ENCODE assay signal across 10 cellular contexts in the genomic region with DNA sequence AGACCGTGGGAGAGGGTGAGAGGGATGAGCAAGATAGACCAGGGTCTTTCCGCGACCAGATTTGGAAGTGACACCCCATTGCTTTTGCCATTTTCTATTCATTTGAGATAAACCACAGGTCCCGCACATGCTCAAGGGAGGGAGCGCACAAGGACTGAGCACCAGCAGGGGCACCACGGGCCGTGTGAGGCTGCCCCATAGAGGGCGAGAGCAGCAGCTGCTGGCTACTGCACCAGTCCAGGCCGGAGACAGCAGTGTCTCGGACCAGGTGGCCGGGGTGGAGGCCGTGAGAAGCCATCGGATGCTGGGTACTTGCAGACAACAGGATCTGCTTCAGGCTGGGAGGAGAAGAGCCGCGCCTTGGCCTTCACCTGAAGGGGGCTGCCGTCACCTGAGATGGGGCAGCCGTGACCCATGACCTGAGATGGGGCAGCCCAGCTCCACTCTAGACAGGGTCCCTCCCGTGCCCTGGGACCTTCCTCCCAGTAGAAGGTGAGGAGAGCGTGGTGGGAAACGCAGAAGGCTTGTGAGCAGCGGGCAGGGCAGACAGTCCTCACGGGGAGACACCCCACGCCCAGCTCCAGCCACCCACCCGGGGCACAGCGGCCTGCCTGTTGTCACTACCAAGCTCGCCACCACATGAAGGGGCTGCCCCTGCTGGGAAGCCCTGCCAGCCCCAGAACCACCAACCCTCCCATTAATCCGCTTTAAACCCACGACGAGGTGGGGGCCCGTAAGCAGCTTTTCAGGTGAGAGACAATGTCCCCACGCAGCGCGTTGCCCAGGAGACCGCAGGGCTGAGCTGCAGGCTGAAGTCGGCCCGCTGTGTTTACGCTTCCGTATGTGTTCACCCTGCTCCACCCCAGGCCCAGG.
A peak's percentile ranks its signal among the peaks of the same experiment; 100 is the strongest.
DNase-seq lines count a peak whose midpoint lies in the region; ATAC-seq, FAIRE-seq and TF ChIP-seq lines count a peak whose summit lies in the region.
"Had no signal": no experiment of that assay in that cellular context is flagged by ENCODE, and none has a peak within 500 bp of the region (broad histone marks: within the 10 kb centered on the region; RNA-seq: fewer than 3 reads in every experiment).

No MANE protein-coding gene starts in this region.

- H3K9me3 ChIP-seq in Karpas-422 (ENCODE audit: low read length) (no peaks in the 10 kb centered on the region), mammary epithelial cell (replicated peaks; ENCODE audit: insufficient read depth, low read length) (peaks cover 5% of the 10 kb centered on the region), small intestine (ENCODE audit: control insufficient read depth, low read depth) (no peaks in the 10 kb centered on the region)

- in situ Hi-C loops in mammary epithelial cell (cut with MboI; ENCODE audit: low sequenced_read_pairs in 2 of 2): loop anchor here in 1 of 2 donors (10.0 kb wide), 1 partner anchor 187 kb away; the partner anchor contains the start of genes LRCOL1 and P2RX2

- H3K36me3 ChIP-seq in Karpas-422 (ENCODE audit: insufficient read depth, low read length): no peaks in the 10 kb centered on the region
- H3K36me3 ChIP-seq in mammary epithelial cell (ENCODE audit: insufficient read depth, low read length): no peaks in the 10 kb centered on the region
- no peaks in the 10 kb centered on the region for H3K36me3 ChIP-seq in small intestine (ENCODE audit: control insufficient read depth in 2 of 2, insufficient read depth in 2 of 2, low read length in 2 of 2)

- DNase-seq in D341Med (ENCODE audit: low spot score) (peak; percentile 88), Karpas-422 (peak; percentile 49), mammary epithelial cell (no peak), small intestine (no peak)
- DNase-seq in activated CD8-positive, alpha-beta memory T cell treated with anti-CD3 and anti-CD28 coated beads, Interleukin-2, amount 50 U/mL, for 4 hours: no peak
- DNase-seq: activated naive CD4-positive, alpha-beta T cell treated with Interleukin-2 at 50 U/mL for 16 hours; stimulated activated CD4-positive, alpha-beta T cell treated with anti-CD3 and anti-CD28 coated beads, Interleukin-4, amount 100 ng/mL, for 1 hour had no signal

- H3K9ac ChIP-seq in Karpas-422 (ENCODE audit: low read length): no peak overlapping the region
- H3K9ac ChIP-seq in mammary epithelial cell (ENCODE audit: insufficient read depth, low read length): no peak overlapping the region

- TF ChIP-seq CTCF in mammary epithelial cell (conservative IDR thresholded peaks at IDR 0.05 in 1 of 2, IDR thresholded peaks at IDR 0.05 in 1 of 2; ENCODE audit: extremely low read depth in 1 of 2, insufficient read depth in 1 of 2, low read depth in 1 of 2, low read length in 2 of 2) (no peak), nephron (IDR thresholded peaks at IDR 0.05; ENCODE audit: unreplicated experiment in 3 of 3) (no peak)

- no peak for ATAC-seq in GM19351 (IDR thresholded peaks at IDR 0.05; ENCODE audit: unreplicated experiment)

- H3K27ac Mint-ChIP-seq in nephron: peak overlapping the region; percentile 71 to 95 (median 90)

- H3K4me1 ChIP-seq in Karpas-422 (ENCODE audit: low read length): no peaks in the 10 kb centered on the region
- H3K4me1 ChIP-seq in mammary epithelial cell (ENCODE audit: insufficient read depth, low read length): peaks cover 17% of the 10 kb centered on the region
- no peaks in the 10 kb centered on the region for H3K4me1 ChIP-seq in small intestine (ENCODE audit: control insufficient read depth in 2 of 2, insufficient read depth in 1 of 2, low read depth in 1 of 2, low read length in 1 of 2)

- H3K4me3 ChIP-seq in Karpas-422 (ENCODE audit: low read length) (no peak overlapping the region), mammary epithelial cell (replicated peaks in 1 of 3; ENCODE audit: insufficient read depth in 1 of 3, low read depth in 2 of 3, low read length in 3 of 3) (no peak overlapping the region), small intestine (ENCODE audit: low read depth in 1 of 2, low read length in 2 of 2) (no peak overlapping the region)

- peak overlapping the region in 2 of 3 experiments; percentile 30 to 48 for H3K4me3 Mint-ChIP-seq in nephron

- dilution Hi-C loops in mammary epithelial cell (cut with HindIII; ENCODE audit: low sequenced_read_pairs): no loop called here

- CTCF ChIA-PET in mammary epithelial cell (lab: Charles Lee; ENCODE audit: low non-redundant PET): no interaction called here

- H3K9me3 Mint-ChIP-seq in nephron: peaks cover 13% of the 10 kb centered on the region

- no peak for FAIRE-seq in small intestine (lab: Jason Lieb, UNC)
- FAIRE-seq: islet of Langerhans had no signal

- peaks cover 55% of the 10 kb centered on the region for H3K27me3 Mint-ChIP-seq in nephron (ENCODE audit: low read depth)

- 70% methylated on average over 27 of the region's 38 CpGs for WGBS in mammary epithelial cell (ENCODE audit: low coverage, missing lambda C conversion rate)
- 77 to 81% (median 81%) methylated on average over 35 to 38 of the region's 38 CpGs for WGBS in small intestine, 3 donors

- intact Hi-C loops in mammary epithelial cell (cut with micrococcal nuclease): no loop called here

- BruUV-seq in mammary epithelial cell (replicated peaks; lab: Mats Ljungman, UMichigan): no TSS peak

- peaks cover 85% of the 10 kb centered on the region for H3K4me1 Mint-ChIP-seq in nephron

- H4K20me1 ChIP-seq in Karpas-422 (ENCODE audit: insufficient read depth, low read depth, low read length) (no peaks in the 10 kb centered on the region), mammary epithelial cell (ENCODE audit: insufficient read depth, low read length) (no peaks in the 10 kb centered on the region)

- H2AFZ ChIP-seq in Karpas-422 (ENCODE audit: low read length) (no peak overlapping the region), mammary epithelial cell (ENCODE audit: low read depth, low read length) (peak overlapping the region; percentile 26)

- H3K79me2 ChIP-seq in Karpas-422 (ENCODE audit: low read length): no peaks in the 10 kb centered on the region
- no peaks in the 10 kb centered on the region for H3K79me2 ChIP-seq in mammary epithelial cell (ENCODE audit: insufficient read depth, low read length)

- no peak overlapping the region for H3K4me2 ChIP-seq in Karpas-422 (ENCODE audit: low read depth, low read length, poor library complexity, severe bottlenecking)
- no peak overlapping the region for H3K4me2 ChIP-seq in mammary epithelial cell (ENCODE audit: insufficient read depth, low read depth, low read length)

- H3K27me3 ChIP-seq in Karpas-422 (ENCODE audit: low read length): no peaks in the 10 kb centered on the region
- peaks cover 8% of the 10 kb centered on the region for H3K27me3 ChIP-seq in mammary epithelial cell (ENCODE audit: insufficient read depth, low read length)
- no peaks in the 10 kb centered on the region for H3K27me3 ChIP-seq in small intestine (ENCODE audit: control insufficient read depth in 2 of 2, insufficient read depth in 2 of 2, low read length in 2 of 2)

- H3K36me3 Mint-ChIP-seq in nephron (ENCODE audit: low read depth): peaks cover 1% of the 10 kb centered on the region

- no peaks in the 10 kb centered on the region for H3K9me2 ChIP-seq in Karpas-422 (replicated peaks; ENCODE audit: insufficient read depth, low read length)

- no peak overlapping the region for H3K27ac ChIP-seq in Karpas-422 (ENCODE audit: low read length)
- no peak overlapping the region for H3K27ac ChIP-seq in mammary epithelial cell (ENCODE audit: insufficient read depth, low read depth, low read length)
- no peak overlapping the region for H3K27ac ChIP-seq in small intestine (ENCODE audit: low read depth in 1 of 2, low read length in 1 of 2)

Comparison
In these comparisons a context has a peak if more than half of its experiments do, and no peak if none do; other contexts are left out.
1. DNase-seq: peak in D341Med (single experiment) and Karpas-422 (single experiment); none in mammary epithelial cell (single experiment), small intestine (single experiment) and activated CD8-positive, alpha-beta memory T cell treated with anti-CD3 and anti-CD28 coated beads, Interleukin-2, amount 50 U/mL, for 4 hours (single experiment).